In genomic region chr17:7822126-7822525, GRCh38 we compare ENCODE assay signal across 17 cellular contexts. TPM values are rescaled to one million over a fixed set of nuclear protein-coding genes. Genes with fewer than 3 reads are reported as not detected.
DNase-seq lines count a peak whose midpoint lies in the region; ATAC-seq and TF ChIP-seq lines count a peak whose summit lies in the region.
"Had no signal": no experiment of that assay in that cellular context is flagged by ENCODE, and none has a peak within 500 bp of the region (broad histone marks: within the 10 kb centered on the region; RNA-seq: fewer than 3 reads in every experiment).

No MANE protein-coding gene starts in this region.

- H3K9me3 Mint-ChIP-seq in CD14-positive monocyte = no peaks in the 10 kb centered on the region
- no peaks in the 10 kb centered on the region for H3K9me3 Mint-ChIP-seq in H9
- no peaks in the 10 kb centered on the region for H3K9me3 Mint-ChIP-seq in naive B cell
- no peaks in the 10 kb centered on the region for H3K9me3 Mint-ChIP-seq in Caco-2 (ENCODE audit: unreplicated experiment)
- H3K9me3 Mint-ChIP-seq: CD8-positive, alpha-beta memory T cell; GM23338 had no signal

- intact Hi-C loops in CD14-positive monocyte (cut with micrococcal nuclease) (loop anchor here (2.0 to 5.0 kb wide), 4 partner anchors 31 to 80 kb away; partner anchors contain the start of gene NAA38 (in 1 of the 2)), spleen (cut with DNase I; ENCODE audit: low total_unique reads) (loop anchor here (5.0 to 10.0 kb wide), 2 partner anchors 165 to 233 kb away; no protein-coding TSS in a partner anchor), Caco-2 (cut with micrococcal nuclease; ENCODE audit: unreplicated experiment) (loop anchor here (1.0 to 5.0 kb wide), 3 partner anchors 35 to 79 kb away; partner anchors contain the start of gene NAA38)

- H3K4me3 Mint-ChIP-seq in CD14-positive monocyte (no peak overlapping the region), H9 (no peak overlapping the region), naive B cell (no peak overlapping the region), Caco-2 (ENCODE audit: unreplicated experiment) (no peak overlapping the region)
- H3K4me3 Mint-ChIP-seq: B cell; CD4-positive, CD25-positive, alpha-beta regulatory T cell; CD8-positive, alpha-beta memory T cell; GM23338 had no signal

- H3K9ac ChIP-seq in H9 (ENCODE audit: extremely low read depth, insufficient read length, low read length) = no peak overlapping the region
- no peak overlapping the region for H3K9ac ChIP-seq in smooth muscle cell (ENCODE audit: low read depth)

- H4K20me1 ChIP-seq in H9 (ENCODE audit: control insufficient read depth, insufficient read depth, insufficient read length) = no peaks in the 10 kb centered on the region
- H4K20me1 ChIP-seq in smooth muscle cell (ENCODE audit: low read depth) = no peaks in the 10 kb centered on the region
- H4K20me1 ChIP-seq: BLaER1 treated with 17β-estradiol and CSF1 and Interleukin-3, amounts not matched to agents 10 nM and 100 nM had no signal

- H2BK20ac ChIP-seq in H9 (ENCODE audit: low read depth, low read length, poor library complexity, severe bottlenecking) = no peak overlapping the region

- H3K27ac Mint-ChIP-seq in CD14-positive monocyte (peak overlapping the region in 1 of 7 donors; percentile 45), H9 (no peak overlapping the region), naive B cell (peak overlapping the region in 4 of 6 donors; percentile 37 to 94 (median 72)), Caco-2 (ENCODE audit: unreplicated experiment) (no peak overlapping the region)
- H3K27ac Mint-ChIP-seq: GM23338 had no signal

- no peak overlapping the region for H3T11ph ChIP-seq in H9 (ENCODE audit: low read length)

- H2AK5ac ChIP-seq in H9 (ENCODE audit: insufficient read length, low read length) = no peak overlapping the region

- no peaks in the 10 kb centered on the region for H3F3A ChIP-seq in smooth muscle cell (ENCODE audit: low read depth)

- H3K4ac ChIP-seq in H9 (ENCODE audit: low read depth, low read length) = no peak overlapping the region

- H3K79me1 ChIP-seq in H9 (ENCODE audit: insufficient read depth, low read depth, low read length, poor library complexity, severe bottlenecking) = no peaks in the 10 kb centered on the region

- H3K27me3 ChIP-seq in H9 (ENCODE audit: insufficient read depth, low read length) (no peaks in the 10 kb centered on the region; the same call in 1 of the 2 replicates), spleen (replicated peaks in 1 of 7) (peaks cover 0 to 3% (median 0%) of the 10 kb centered on the region in 7 donors), smooth muscle cell (ENCODE audit: low read depth) (no peaks in the 10 kb centered on the region), Caco-2 (replicated peaks; ENCODE audit: control insufficient read depth, insufficient read depth, low read length) (no peaks in the 10 kb centered on the region)
- H3K27me3 ChIP-seq: BLaER1 treated with 17β-estradiol and CSF1 and Interleukin-3, amounts not matched to agents 10 nM and 100 nM had no signal

- no peak overlapping the region for H2BK5ac ChIP-seq in H9 (ENCODE audit: insufficient read length, low read length)

- H3K14ac ChIP-seq in H9 (ENCODE audit: insufficient read depth, low read length) = no peak overlapping the region

- no peaks in the 10 kb centered on the region for H3K23me2 ChIP-seq in H9 (ENCODE audit: insufficient read length, low read depth, low read length, poor library complexity, severe bottlenecking)

- no peak overlapping the region for H2BK120ac ChIP-seq in H9 (ENCODE audit: low read depth, low read length, poor library complexity, severe bottlenecking)

- no peak overlapping the region for H4K5ac ChIP-seq in H9 (ENCODE audit: insufficient read length, low read depth, low read length)

- no peaks in the 10 kb centered on the region for H3K36me3 Mint-ChIP-seq in CD14-positive monocyte
- no peaks in the 10 kb centered on the region for H3K36me3 Mint-ChIP-seq in H9 (ENCODE audit: insufficient read depth in 1 of 3, low read depth in 3 of 3)
- H3K36me3 Mint-ChIP-seq in naive B cell = no peaks in the 10 kb centered on the region
- H3K36me3 Mint-ChIP-seq in Caco-2 (ENCODE audit: insufficient read depth, unreplicated experiment) = no peaks in the 10 kb centered on the region
- H3K36me3 Mint-ChIP-seq: CD4-positive, CD25-positive, alpha-beta regulatory T cell; CD8-positive, alpha-beta memory T cell had no signal

- no peaks in the 10 kb centered on the region for H3K9me3 ChIP-seq in H9 (ENCODE audit: control insufficient read depth, low read depth, low read length)
- no peaks in the 10 kb centered on the region for H3K9me3 ChIP-seq in spleen
- no peaks in the 10 kb centered on the region for H3K9me3 ChIP-seq in smooth muscle cell (replicated peaks; ENCODE audit: low read depth)
- H3K9me3 ChIP-seq in Caco-2 = no peaks in the 10 kb centered on the region
- H3K9me3 ChIP-seq: BLaER1 treated with 17β-estradiol and CSF1 and Interleukin-3, amounts not matched to agents 10 nM and 100 nM had no signal

- H4K91ac ChIP-seq in H9 (ENCODE audit: insufficient read length, low read depth, low read length) = no peak overlapping the region

- no peak overlapping the region for H3K18ac ChIP-seq in H9 (ENCODE audit: insufficient read length, low read depth, low read length)

- 100% methylated on average over 1 of the region's 14 CpGs for WGBS in H9 (ENCODE audit: extremely low coverage, insufficient read length, low lambda C conversion rate)
- WGBS in spleen, 5 donors = 76 to 86% (median 78%) methylated on average over 14 of the region's 14 CpGs
- 81% methylated on average over 14 of the region's 14 CpGs for WGBS in smooth muscle cell (ENCODE audit: low lambda C conversion rate)

- CTCF ChIA-PET in Caco-2 (lab: Charles Lee) = interaction anchor here (0.6 to 1.0 kb wide), 2 partner anchors 76 to 78 kb away, joined by 3 to 5 read pairs; no protein-coding TSS in a partner anchor

- H3K27ac ChIP-seq in H9 (ENCODE audit: insufficient read length, low read depth, low read length) (no peak overlapping the region), spleen (no peak overlapping the region), smooth muscle cell (ENCODE audit: low read depth) (no peak overlapping the region)
- H3K27ac ChIP-seq: BLaER1 treated with 17β-estradiol and CSF1 and Interleukin-3, amounts not matched to agents 10 nM and 100 nM; HL-60 had no signal

- H3K4me2 ChIP-seq in H9 (ENCODE audit: insufficient read depth, insufficient read length, low read length) (no peak overlapping the region), smooth muscle cell (no peak overlapping the region)
- H3K4me2 ChIP-seq: BLaER1 treated with 17β-estradiol and CSF1 and Interleukin-3, amounts not matched to agents 10 nM and 100 nM; GM23338 had no signal

- no peak for TF ChIP-seq CTCF in CD14-positive monocyte (IDR thresholded peaks at IDR 0.05)
- TF ChIP-seq CTCF in H9 (conservative IDR thresholded peaks at IDR 0.05) = no peak
- TF ChIP-seq CTCF in spleen (IDR thresholded peaks at IDR 0.05 in 8 of 11, conservative IDR thresholded peaks at IDR 0.05 in 3 of 11) = no peak
- TF ChIP-seq CTCF in smooth muscle cell (IDR thresholded peaks at IDR 0.05; ENCODE audit: borderline replicate concordance, insufficient read depth, poor library complexity, severe bottlenecking) = no peak
- TF ChIP-seq CTCF in Caco-2 (IDR thresholded peaks at IDR 0.05; ENCODE audit: insufficient read depth in 1 of 2, low read depth in 1 of 2, low read length in 1 of 2, severe bottlenecking in 1 of 2, unreplicated experiment in 1 of 2) = no peak

- no peak overlapping the region for H4K8ac ChIP-seq in H9 (replicated peaks; ENCODE audit: insufficient read length, low read depth, low read length)

- no peak for ATAC-seq in naive B cell (ENCODE audit: low read depth in 2 of 2)
- ATAC-seq in HG03520 (IDR thresholded peaks at IDR 0.05; ENCODE audit: unreplicated experiment) = no peak

- H3K4me1 ChIP-seq in H9 (ENCODE audit: insufficient read depth, low read length) = no peaks in the 10 kb centered on the region
- H3K4me1 ChIP-seq in spleen = peaks cover 0 to 5% (median 0%) of the 10 kb centered on the region in 6 donors
- H3K4me1 ChIP-seq in smooth muscle cell (ENCODE audit: low read depth) = no peaks in the 10 kb centered on the region
- H3K4me1 ChIP-seq in Caco-2 = peaks cover 6% of the 10 kb centered on the region

- no peak overlapping the region for H2AFZ ChIP-seq in H9 (ENCODE audit: low read length)
- no peak overlapping the region for H2AFZ ChIP-seq in smooth muscle cell (ENCODE audit: low read depth)
- H2AFZ ChIP-seq: GM23338 had no signal

- H3K56ac ChIP-seq in H9 (ENCODE audit: insufficient read length, low read depth, low read length) = no peak overlapping the region

- H3K36me3 ChIP-seq in spleen (no peaks in the 10 kb centered on the region), smooth muscle cell (ENCODE audit: low read depth) (no peaks in the 10 kb centered on the region), Caco-2 (ENCODE audit: control insufficient read depth, insufficient read depth, low read length) (no peaks in the 10 kb centered on the region)
- H3K36me3 ChIP-seq: BLaER1 treated with 17β-estradiol and CSF1 and Interleukin-3, amounts not matched to agents 10 nM and 100 nM had no signal

- peak; percentile 19 for DNase-seq in CD14-positive monocyte (ENCODE audit: low spot score)
- peak; percentile 22 for DNase-seq in H9
- DNase-seq in naive B cell = no peak
- DNase-seq in spleen = peak; percentile 57
- no peak for DNase-seq in GM19238 (ENCODE audit: insufficient read length, low spot score)
- DNase-seq in smooth muscle cell (lab: John Stamatoyannopoulos, UW; ENCODE audit: unreplicated experiment) = no peak
- DNase-seq in Caco-2 = no peak
- DNase-seq: DMS153, DMS79 had no signal

- POLR2A ChIA-PET in Caco-2 (lab: Charles Lee) = no interaction called here

- no peak overlapping the region for H3K4me3 ChIP-seq in spleen
- H3K4me3 ChIP-seq in smooth muscle cell = no peak overlapping the region
- H3K4me3 ChIP-seq in Caco-2 (ENCODE audit: low read depth, low read length) = no peak overlapping the region
- H3K4me3 ChIP-seq: BLaER1 treated with 17β-estradiol and CSF1 and Interleukin-3, amounts not matched to agents 10 nM and 100 nM; GM23338 had no signal

- no peak for TF ChIP-seq POLR2A in spleen (IDR thresholded peaks at IDR 0.05)

- BruUV-seq in Caco-2 (replicated peaks; lab: Mats Ljungman, UMichigan) = no TSS peak

- no peak overlapping the region for H2BK15ac ChIP-seq in H9 (ENCODE audit: low read depth, low read length)

- H2BK12ac ChIP-seq in H9 (ENCODE audit: insufficient read length, low read depth, low read length) = no peak overlapping the region

- H3K4me1 Mint-ChIP-seq in CD14-positive monocyte (peaks cover 6% of the 10 kb centered on the region), H9 (peaks cover 8 to 18% of the 10 kb centered on the region in 2 experiments), naive B cell (peaks cover 0 to 3% (median 0%) of the 10 kb centered on the region in 3 donors), Caco-2 (ENCODE audit: low read depth, unreplicated experiment) (peaks cover 11% of the 10 kb centered on the region)
- H3K4me1 Mint-ChIP-seq: B cell; CD8-positive, alpha-beta memory T cell had no signal

- H3K79me2 ChIP-seq in H9 (ENCODE audit: insufficient read depth, low read length) (no peaks in the 10 kb centered on the region), smooth muscle cell (ENCODE audit: low read depth) (no peaks in the 10 kb centered on the region)

- peaks cover 7 to 9% (median 7%) of the 10 kb centered on the region in 3 donors for H3K27me3 Mint-ChIP-seq in CD14-positive monocyte (ENCODE audit: low read depth in 3 of 3)
- H3K27me3 Mint-ChIP-seq in H9 (ENCODE audit: low read depth) = peaks cover 61% of the 10 kb centered on the region
- H3K27me3 Mint-ChIP-seq in naive B cell = peaks cover 12 to 40% (median 35%) of the 10 kb centered on the region in 3 donors
- H3K27me3 Mint-ChIP-seq in Caco-2 (ENCODE audit: insufficient read depth, unreplicated experiment) = no peaks in the 10 kb centered on the region

- no peak overlapping the region for H3K23ac ChIP-seq in H9 (ENCODE audit: insufficient read length, low read depth, low read length)

RNA-seq across cellular contexts. Expression of gene KDM6B, which starts 11.9 kb away (rescaled TPM):
- polyA plus RNA-seq in CD14-positive monocyte (under 1 TPM; 0.37 to 0.44 TPM), naive B cell (ENCODE audit: low read depth in 6 of 6) (1 to 10 TPM in 3 of 6 donors, under 1 TPM in 3; 0.04 to 1.9 (median 0.99) TPM), spleen (10 to 100 TPM in 1 of 3 donors, 1 to 10 TPM in 2; 2.9 to 11.7 (median 4.0) TPM), smooth muscle cell (5.8 and 11.1 TPM in 2 replicates)
- total RNA-seq in H9 (2021) (26.7 and 28.9 TPM in 2 replicates), spleen (100 to 1,000 TPM in 1 of 7 donors, 10 to 100 TPM in 6; 22.3 to 110 (median 60.8) TPM), smooth muscle cell (4.3 and 9.1 TPM in 2 replicates), Caco-2 (2022) (27.4 and 27.9 TPM in 2 replicates)

RNA-seq across cellular contexts. Expression of gene TMEM88, which starts 32.7 kb away (rescaled TPM):
- not detected for polyA plus RNA-seq in CD14-positive monocyte
- total RNA-seq in H9 (2021) = 8.9 and 11.3 TPM in 2 replicates
- polyA plus RNA-seq in naive B cell (ENCODE audit: low read depth in 6 of 6) = under 1 TPM in 1 of 6 donors, not detected in 5; 0.68 TPM
- total RNA-seq in spleen = 10 to 100 TPM in 5 of 7 donors, 1 to 10 TPM in 2; 5.2 to 31.8 (median 18.0) TPM
- polyA plus RNA-seq in spleen = 10 to 100 TPM in 1 of 3 donors, 1 to 10 TPM in 2; 5.5 to 26.2 (median 9.5) TPM
- 5.1 and 8.6 TPM in 2 replicates for total RNA-seq in smooth muscle cell
- 12.7 and 16.1 TPM in 2 replicates for polyA plus RNA-seq in smooth muscle cell
- total RNA-seq in Caco-2 (2022) = 2.5 and 3.2 TPM in 2 replicates
- total RNA-seq: A172 had no signal
- polyA plus RNA-seq: CD4-positive, CD25-positive, alpha-beta regulatory T cell; CD8-positive, alpha-beta memory T cell had no signal

RNA-seq across cellular contexts. Expression of gene NAA38, which starts 35.2 kb away (rescaled TPM):
- polyA plus RNA-seq in CD14-positive monocyte (100 to 1,000 TPM; 148 to 197 TPM), naive B cell (ENCODE audit: low read depth in 6 of 6) (100 to 1,000 TPM; 121 to 158 (median 136) TPM), spleen (100 to 1,000 TPM; 119 to 185 (median 182) TPM), smooth muscle cell (86.1 and 99.4 TPM in 2 replicates)
- total RNA-seq in H9 (2021) (40.0 and 50.2 TPM in 2 replicates), spleen (100 to 1,000 TPM in 1 of 7 donors, 10 to 100 TPM in 6; 51.0 to 111 (median 56.9) TPM), smooth muscle cell (30.6 and 76.4 TPM in 2 replicates), Caco-2 (2022) (20.9 and 27.4 TPM in 2 replicates)

RNA-seq across cellular contexts. Expression of gene CYB5D1, which starts 35.7 kb away (rescaled TPM):
- under 1 TPM; 0.50 to 0.98 TPM for polyA plus RNA-seq in CD14-positive monocyte
- total RNA-seq in H9 (2021) = 17.1 and 18.0 TPM in 2 replicates
- 1 to 10 TPM; 3.4 to 5.2 (median 3.7) TPM for polyA plus RNA-seq in naive B cell (ENCODE audit: low read depth in 6 of 6)
- total RNA-seq in spleen = 10 to 100 TPM in 1 of 7 donors, 1 to 10 TPM in 6; 4.1 to 13.2 (median 5.9) TPM
- polyA plus RNA-seq in spleen = 1 to 10 TPM; 2.1 to 3.8 (median 2.9) TPM
- 8.6 and 9.3 TPM in 2 replicates for total RNA-seq in smooth muscle cell
- 6.6 and 7.9 TPM in 2 replicates for polyA plus RNA-seq in smooth muscle cell
- total RNA-seq in Caco-2 (2022) = 6.1 and 7.3 TPM in 2 replicates

Comparison
In these comparisons a context has a peak if more than half of its experiments do, and no peak if none do; other contexts are left out.
1. DNase-seq: peak in CD14-positive monocyte (single experiment), H9 (single experiment) and spleen (single experiment); none in naive B cell (single experiment), GM19238 (single experiment), smooth muscle cell (single experiment) and Caco-2 (0 of 2).
2. H3K27ac Mint-ChIP-seq: peak in naive B cell (4 of 6); none in H9 (0 of 3) and Caco-2 (single experiment).